27 cellular contexts compared by ENCODE assay signal in the genomic region with DNA sequence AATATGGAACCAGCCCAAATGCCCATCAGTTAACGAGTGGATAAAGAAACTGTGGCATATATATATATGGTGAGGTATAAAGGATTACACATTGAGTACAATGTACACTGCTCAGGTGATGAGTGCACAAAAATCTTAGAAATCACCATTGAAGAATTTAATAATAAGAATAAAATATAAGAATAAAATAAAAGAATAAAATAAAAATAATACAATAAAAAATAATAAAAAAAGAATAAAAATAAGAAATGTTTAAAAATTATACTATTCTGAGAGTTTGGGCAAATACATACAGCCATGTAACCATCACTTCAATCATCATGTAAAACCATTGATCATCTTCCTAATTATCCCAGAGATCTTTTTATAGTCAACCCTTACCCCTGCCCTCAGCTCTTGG.
"Had no signal": no experiment of that assay in that cellular context is flagged by ENCODE, and none has a peak within 500 bp of the region (broad histone marks: within the 10 kb centered on the region; RNA-seq: fewer than 3 reads in every experiment).

No MANE protein-coding gene starts in this region.

- H3K4me1 Mint-ChIP-seq: naive thymus-derived CD8-positive, alpha-beta T cell; nephron progenitor cell; neural crest cell; stimulated activated memory B cell treated with anti-CD40 and anti-IgM and Interleukin-4, amounts not matched to agents 10 μg/mL and 1 μg/mL and 100 μg/mL, for 72 hours; stimulated activated naive CD8-positive, alpha-beta T cell treated with anti-CD3 and anti-CD28 coated beads, Interleukin-15, amount 100 ng/mL, for 72 hours had no signal

- H3K9me3 Mint-ChIP-seq: natural killer cell treated with Interleukin-12 subunit alpha and Interleukin-12 subunit beta and Interleukin-15 and Interleukin-18, amount 100 ng/mL, for 72 hours; stimulated activated memory B cell treated with anti-CD40 and anti-IgM and Interleukin-4, amounts not matched to agents 10 μg/mL and 1 μg/mL and 100 μg/mL, for 72 hours; type B pancreatic cell had no signal

- DNase-seq: naive thymus-derived CD8-positive, alpha-beta T cell; nephron progenitor cell; nucleus accumbens; posterior cingulate gyrus; psoas muscle; right cardiac atrium; right lobe of liver; spleen; stimulated activated CD4-positive, alpha-beta T cell treated with anti-CD3 and anti-CD28 coated beads, Interleukin-12 subunit alpha, Interleukin-12 subunit beta, amount 100 ng/mL, for 4 hours; stimulated activated CD4-positive, alpha-beta T cell treated with anti-CD3 and anti-CD28 coated beads, Interleukin-1b, Interleukin-23, amount 100 ng/mL, for 48 hours; stimulated activated CD4-positive, alpha-beta T cell treated with anti-CD3 and anti-CD28 coated beads, Interleukin-4, amount 100 ng/mL, for 1 hour; stimulated activated CD4-positive, alpha-beta T cell treated with anti-CD3 and anti-CD28 coated beads, Interleukin-4, amount 100 ng/mL, for 4 hours; stimulated activated CD8-positive, alpha-beta memory T cell treated with anti-CD3 and anti-CD28 coated beads, Interleukin-4, amount 100 ng/mL, for 48 hours; stimulated activated naive CD4-positive, alpha-beta T cell; stimulated activated naive CD8-positive, alpha-beta T cell treated with anti-CD3 and anti-CD28 coated beads, Interleukin-15, amount 100 ng/mL, for 72 hours; stimulated activated naive CD8-positive, alpha-beta T cell treated with anti-CD3 and anti-CD28 coated beads, Interleukin-15, Interleukin-2, amounts not matched to agents 100 U/mL and 50 U/mL, for 24 hours; substantia nigra; testis; tibial artery; transverse colon; upper lobe of right lung; uterus had no signal

- H3K4me3 Mint-ChIP-seq: naive thymus-derived CD8-positive, alpha-beta T cell; natural killer cell treated with Interleukin-12 subunit alpha and Interleukin-12 subunit beta and Interleukin-15 and Interleukin-18, amount 100 ng/mL, for 72 hours; nephron progenitor cell; neural crest cell; stimulated activated memory B cell treated with anti-CD40 and anti-IgM and Interleukin-4, amounts not matched to agents 10 μg/mL and 1 μg/mL and 100 μg/mL, for 72 hours; stimulated activated naive CD8-positive, alpha-beta T cell treated with anti-CD3 and anti-CD28 coated beads, Interleukin-15, amount 100 ng/mL, for 72 hours; type B pancreatic cell had no signal

- H3K36me3 Mint-ChIP-seq: natural killer cell treated with Interleukin-12 subunit alpha and Interleukin-12 subunit beta and Interleukin-15 and Interleukin-18, amount 100 ng/mL, for 72 hours; stimulated activated memory B cell treated with anti-CD40 and anti-IgM and Interleukin-4, amounts not matched to agents 10 μg/mL and 1 μg/mL and 100 μg/mL, for 72 hours; type B pancreatic cell had no signal

- H3K27me3 Mint-ChIP-seq: naive thymus-derived CD8-positive, alpha-beta T cell; progenitor cell of endocrine pancreas; stimulated activated memory B cell treated with anti-CD40 and anti-IgM and Interleukin-4, amounts not matched to agents 10 μg/mL and 1 μg/mL and 100 μg/mL, for 72 hours; stimulated activated naive CD8-positive, alpha-beta T cell treated with anti-CD3 and anti-CD28 coated beads, Interleukin-15, amount 100 ng/mL, for 72 hours; type B pancreatic cell had no signal

- H3K27ac Mint-ChIP-seq: naive thymus-derived CD8-positive, alpha-beta T cell; natural killer cell treated with Interleukin-12 subunit alpha and Interleukin-12 subunit beta and Interleukin-15 and Interleukin-18, amount 100 ng/mL, for 72 hours; nephron progenitor cell; progenitor cell of endocrine pancreas; stimulated activated memory B cell treated with anti-CD40 and anti-IgM and Interleukin-4, amounts not matched to agents 10 μg/mL and 1 μg/mL and 100 μg/mL, for 72 hours; stimulated activated naive CD8-positive, alpha-beta T cell treated with anti-CD3 and anti-CD28 coated beads, Interleukin-15, amount 100 ng/mL, for 72 hours; type B pancreatic cell had no signal

- ATAC-seq: naive thymus-derived CD8-positive, alpha-beta T cell; natural killer cell treated with Interleukin-12 subunit alpha and Interleukin-12 subunit beta and Interleukin-15 and Interleukin-18, amount 100 ng/mL, for 72 hours; psoas muscle; right cardiac atrium; right lobe of liver; stimulated activated memory B cell treated with anti-CD40 and anti-IgM and Interleukin-4, amounts not matched to agents 10 μg/mL and 1 μg/mL and 100 μg/mL, for 72 hours; stimulated activated naive CD8-positive, alpha-beta T cell treated with anti-CD3 and anti-CD28 coated beads, Interleukin-15, amount 100 ng/mL, for 72 hours; stimulated activated naive CD8-positive, alpha-beta T cell treated with anti-CD3 and anti-CD28 coated beads, Interleukin-15, Interleukin-2, amounts not matched to agents 100 U/mL and 50 U/mL, for 24 hours; upper lobe of right lung had no signal
